In the genomic region with DNA sequence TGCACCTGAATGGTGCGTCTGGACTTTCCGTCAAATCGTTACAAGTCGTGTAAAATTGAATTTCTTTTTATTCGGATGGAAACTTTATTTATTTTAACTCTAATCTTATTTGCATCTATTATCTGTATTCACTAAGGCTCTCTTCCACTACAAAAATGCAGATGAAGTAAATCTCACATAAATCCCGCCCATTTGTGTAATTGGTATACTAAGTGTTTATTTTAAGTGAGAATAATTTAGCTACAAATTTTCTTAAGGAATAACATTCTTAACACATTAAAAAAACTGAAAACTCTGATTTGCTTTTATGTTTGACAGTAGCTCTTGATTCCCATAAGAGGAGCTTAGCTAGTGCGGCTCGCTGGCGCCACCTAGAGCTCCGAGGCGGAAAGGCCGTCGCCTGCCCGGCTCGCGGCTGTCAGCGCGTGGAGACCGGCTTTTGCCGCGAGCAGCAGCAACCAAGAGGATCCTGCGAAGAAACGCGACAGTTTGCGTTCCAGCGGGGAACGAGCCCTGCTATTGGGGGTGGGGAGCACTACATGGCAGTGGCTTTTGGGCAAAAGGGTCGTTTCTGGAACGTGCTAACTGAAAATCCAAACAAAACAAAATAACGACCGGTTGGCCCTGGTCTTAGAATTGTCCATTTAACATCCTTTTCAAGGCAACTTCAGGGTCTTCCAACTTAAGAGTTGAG, we compare ENCODE assay signal across 1 cellular context.
A peak's percentile ranks its signal among the peaks of the same experiment; 100 is the strongest.
TF ChIP-seq lines count a peak whose summit lies in the region.

No MANE protein-coding gene starts in this region.

TF ChIP-seq in K562, 482 proteins besides CTCF, POLR2A, EP300 and RAD21 (continued from another document and continues in another):
- TF ChIP-seq TRIM28 (IDR thresholded peaks at IDR 0.05) (no peak), ZNF175 (CRISPR knock-in tag; IDR thresholded peaks at IDR 0.05; ENCODE audit: low read depth) (no peak), KAT7 (CRISPR knock-in tag; IDR thresholded peaks at IDR 0.05; ENCODE audit: borderline replicate concordance) (no peak), ARHGAP35 (IDR thresholded peaks at IDR 0.05; ENCODE audit: partially characterized antibody) (no peak), MCM3 (IDR thresholded peaks at IDR 0.05) (no peak), MAZ (CRISPR knock-in tag; conservative IDR thresholded peaks at IDR 0.05 in 1 of 2, IDR thresholded peaks at IDR 0.05 in 1 of 2) (peak; percentile 28 to 69; a peak in 2 of 4 replicates), ZBTB26 (CRISPR knock-in tag; IDR thresholded peaks at IDR 0.05) (no peak), RBM17 (IDR thresholded peaks at IDR 0.05; ENCODE audit: borderline replicate concordance, low read depth, low read length) (no peak), BRD4 (IDR thresholded peaks at IDR 0.05) (no peak), MCM2 (IDR thresholded peaks at IDR 0.05; ENCODE audit: low read depth) (no peak), ZNF274 (IDR thresholded peaks at IDR 0.05; ENCODE audit: borderline replicate concordance, low read depth, low read length) (no peak), TGIF2 (CRISPR knock-in tag; IDR thresholded peaks at IDR 0.05) (no peak), MGA (IDR thresholded peaks at IDR 0.05) (peak; percentile 84), GABPB2 (CRISPR knock-in tag; conservative IDR thresholded peaks at IDR 0.05) (no peak), SOX6 (IDR thresholded peaks at IDR 0.05) (no peak; the same call in 1 of the 2 replicates), LCOR (CRISPR knock-in tag; IDR thresholded peaks at IDR 0.05) (peak; percentile 66; the same call in 1 of the 2 replicates), CREB3L1 (IDR thresholded peaks at IDR 0.05; ENCODE audit: borderline replicate concordance, low read depth) (no peak), PBX2 (CRISPR knock-in tag; IDR thresholded peaks at IDR 0.05; ENCODE audit: low read depth) (no peak), PBX2 (tag; conservative IDR thresholded peaks at IDR 0.05; ENCODE audit: low read depth) (no peak), RFX7 (CRISPR knock-in tag; IDR thresholded peaks at IDR 0.05) (no peak), ZNF3 (CRISPR knock-in tag; IDR thresholded peaks at IDR 0.05) (no peak), ARID3A (IDR thresholded peaks at IDR 0.05; ENCODE audit: borderline replicate concordance, low read depth, low read length) (peak; percentile 55; the same call in 1 of the 2 replicates), L3MBTL2 (IDR thresholded peaks at IDR 0.05) (peak; percentile 88), ZNF384 (IDR thresholded peaks at IDR 0.05; ENCODE audit: low read depth, low read length) (no peak), NR3C1 (CRISPR knock-in tag; IDR thresholded peaks at IDR 0.05) (no peak), THRA (IDR thresholded peaks at IDR 0.05) (no peak), MBD1 (CRISPR knock-in tag; IDR thresholded peaks at IDR 0.05) (peak; percentile 87; the same call in 1 of the 2 replicates), CBX3 (IDR thresholded peaks at IDR 0.05; ENCODE audit: borderline replicate concordance in 1 of 2, low read length in 2 of 2) (peak in 1 of 2 experiments; percentile 72; a peak in 1 of 3 replicates)
- TF ChIP-seq, protein P1, sequence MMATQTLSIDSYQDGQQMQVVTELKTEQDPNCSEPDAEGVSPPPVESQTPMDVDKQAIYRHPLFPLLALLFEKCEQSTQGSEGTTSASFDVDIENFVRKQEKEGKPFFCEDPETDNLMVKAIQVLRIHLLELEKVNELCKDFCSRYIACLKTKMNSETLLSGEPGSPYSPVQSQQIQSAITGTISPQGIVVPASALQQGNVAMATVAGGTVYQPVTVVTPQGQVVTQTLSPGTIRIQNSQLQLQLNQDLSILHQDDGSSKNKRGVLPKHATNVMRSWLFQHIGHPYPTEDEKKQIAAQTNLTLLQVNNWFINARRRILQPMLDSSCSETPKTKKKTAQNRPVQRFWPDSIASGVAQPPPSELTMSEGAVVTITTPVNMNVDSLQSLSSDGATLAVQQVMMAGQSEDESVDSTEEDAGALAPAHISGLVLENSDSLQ (IDR thresholded peaks at IDR 0.05): peak; percentile 38; the same call in 1 of the 2 replicates
